32 cellular contexts compared by ENCODE assay signal in genomic region chrX:141158084-141158483, GRCh38.
"Had no signal": no experiment of that assay in that cellular context is flagged by ENCODE, and none has a peak within 500 bp of the region (broad histone marks: within the 10 kb centered on the region; RNA-seq: fewer than 3 reads in every experiment).

No MANE protein-coding gene starts in this region.

- H3K27me3 Mint-ChIP-seq: activated B cell treated with CpG ODN at 0.5 μM for 24 hours; activated CD8-positive, alpha-beta memory T cell treated with anti-CD3 and anti-CD28 coated beads, Interleukin-2, amount 10 ng/mL, durations not matched to agents 7 days and 5 days; activated naive CD8-positive, alpha-beta T cell; effector memory CD8-positive, alpha-beta T cell; T-helper 17 cell had no signal

- H3K27ac ChIP-seq: esophagus muscularis mucosa, foreskin keratinocyte, gastrocnemius medialis, WERI-Rb-1 had no signal

- H3K4me3 ChIP-seq: esophagus muscularis mucosa, gastrocnemius medialis had no signal

- H3K27me3 ChIP-seq: esophagus muscularis mucosa, foreskin keratinocyte, gastrocnemius medialis had no signal

- H3K4me1 Mint-ChIP-seq: activated B cell treated with CpG ODN at 0.5 μM for 24 hours, T-helper 17 cell had no signal

- FAIRE-seq: astrocyte, colon had no signal

- H3K36me3 Mint-ChIP-seq: activated naive CD8-positive, alpha-beta T cell had no signal

- DNase-seq: activated B cell treated with CpG ODN at 0.5 μM for 24 hours; activated CD4-positive, alpha-beta T cell treated with anti-CD3 and anti-CD28 coated beads for 48 hours; activated CD4-positive, alpha-beta T cell treated with anti-CD3 and anti-CD28 coated beads, Interleukin-2, amount 50 U/mL, for 1 hour; activated CD4-positive, alpha-beta T cell treated with anti-CD3 and anti-CD28 coated beads, Interleukin-2, amount 50 U/mL, for 48 hours; activated CD8-positive, alpha-beta memory T cell treated with anti-CD3 and anti-CD28 coated beads, Interleukin-2, amount 10 ng/mL, durations not matched to agents 7 days and 5 days; activated CD8-positive, alpha-beta memory T cell treated with anti-CD3 and anti-CD28 coated beads, Interleukin-2, amount 50 U/mL, for 4 hours; activated effector memory CD4-positive, alpha-beta T cell treated with anti-CD3 and anti-CD28 coated beads, Interleukin-2, amount 50 U/mL, for 16 hours; activated naive CD4-positive, alpha-beta T cell treated with anti-CD3 and anti-CD28 coated beads for 36 hours; activated T-cell treated with anti-CD3 and anti-CD28 coated beads, Interleukin-2, amount 50 U/mL, for 24 hours; amniotic stem cell; anterior cingulate cortex; caudate nucleus; cortex of kidney; dermis blood vessel endothelial cell; effector CD4-positive, alpha-beta T cell; effector memory CD8-positive, alpha-beta T cell; erythroblast; foreskin keratinocyte; gastrocnemius medialis; SK-N-SH; SW 1271; T-cell; T-helper 17 cell; T1000; WERI-Rb-1 had no signal

- H3K27ac Mint-ChIP-seq: activated B cell treated with CpG ODN at 0.5 μM for 24 hours; activated CD8-positive, alpha-beta memory T cell treated with anti-CD3 and anti-CD28 coated beads, Interleukin-2, amount 10 ng/mL, durations not matched to agents 7 days and 5 days; activated naive CD4-positive, alpha-beta T cell treated with anti-CD3 and anti-CD28 coated beads for 36 hours; activated naive CD8-positive, alpha-beta T cell; activated T-cell treated with anti-CD3 and anti-CD28 coated beads, Interleukin-2, amount 50 U/mL, for 24 hours; activated T-helper 2 cell treated with anti-CD3 and anti-CD28 coated beads, Interferon-gamma antibody, Interleukin-2, Interleukin-4, amounts not matched to agents 10 μg/mL and 5 μg/mL and 100 μg/mL, durations not matched to agents 14 hours and 24 hours and 36 hours; effector memory CD8-positive, alpha-beta T cell; T-cell; T-helper 17 cell; T-helper 2 cell treated with Interferon-gamma antibody and Interleukin-4, amounts not matched to agents 5 μg/mL and 100 μg/mL, for 36 hours had no signal

- H3K9me3 ChIP-seq: gastrocnemius medialis, SK-N-SH had no signal

- ATAC-seq: activated CD4-positive, CD25-positive, alpha-beta regulatory T cell treated with anti-CD3 and anti-CD28 coated beads, Interleukin-2, amount 50 U/mL, for 24 hours; activated CD8-positive, alpha-beta memory T cell treated with anti-CD3 and anti-CD28 coated beads, Interleukin-2, amount 10 ng/mL, durations not matched to agents 7 days and 5 days; effector memory CD8-positive, alpha-beta T cell; foreskin keratinocyte; gastrocnemius medialis; T-cell; T-helper 17 cell had no signal

- H3K4me1 ChIP-seq: esophagus muscularis mucosa, foreskin keratinocyte, gastrocnemius medialis had no signal

- H3K36me3 ChIP-seq: esophagus muscularis mucosa, gastrocnemius medialis, WERI-Rb-1 had no signal

- H3K4me3 Mint-ChIP-seq: activated B cell treated with CpG ODN at 0.5 μM for 24 hours; activated CD8-positive, alpha-beta memory T cell treated with anti-CD3 and anti-CD28 coated beads, Interleukin-2, amount 10 ng/mL, durations not matched to agents 7 days and 5 days; activated naive CD4-positive, alpha-beta T cell treated with anti-CD3 and anti-CD28 coated beads for 36 hours; activated naive CD8-positive, alpha-beta T cell; activated T-cell treated with anti-CD3 and anti-CD28 coated beads, Interleukin-2, amount 50 U/mL, for 24 hours; effector memory CD8-positive, alpha-beta T cell; T-cell; T-helper 17 cell; T-helper 2 cell treated with Interferon-gamma antibody and Interleukin-4, amounts not matched to agents 5 μg/mL and 100 μg/mL, for 36 hours had no signal
